In the genomic region with DNA sequence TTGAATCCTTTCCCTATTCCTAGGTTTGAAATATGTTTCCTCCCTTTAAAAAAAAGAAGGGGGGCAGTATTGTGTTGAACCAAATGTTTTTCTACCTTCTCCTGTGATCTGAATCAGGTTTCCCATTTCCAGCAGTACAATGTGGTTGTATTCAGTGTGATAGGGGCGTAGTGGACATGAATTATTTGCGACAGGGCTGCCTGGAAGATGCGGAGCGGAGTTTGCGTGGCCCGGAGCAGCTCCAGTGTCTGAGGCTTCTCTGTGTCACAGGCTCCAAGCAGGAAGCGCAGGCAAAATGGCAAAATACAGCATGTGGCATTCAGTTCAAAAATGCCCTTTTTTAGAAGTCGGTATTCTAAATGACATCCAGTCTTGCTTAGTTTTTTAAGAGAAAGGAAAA, we compare ENCODE assay signal across 8 cellular contexts.
A peak's percentile ranks its signal among the peaks of the same experiment; 100 is the strongest.
DNase-seq lines count a peak whose midpoint lies in the region; ATAC-seq, FAIRE-seq and TF ChIP-seq lines count a peak whose summit lies in the region.

No MANE protein-coding gene starts in this region.

- H3K36me3 ChIP-seq in GM06990 (ENCODE audit: control insufficient read depth, insufficient read depth, low read length): no peaks in the 10 kb centered on the region

- intact Hi-C loops in activated CD4-positive, alpha-beta T cell treated with anti-CD3 and anti-CD28 coated beads for 36 hours (cut with DNase I, micrococcal nuclease): loop anchor here (1.0 kb wide), 3 partner anchors 205 to 305 kb away; a partner anchor contains a TSS

- CTCF ChIA-PET in activated CD4-positive, alpha-beta T cell treated with anti-CD3 and anti-CD28 coated beads for 36 hours (lab: Charles Lee): interaction anchor here (0.6 kb wide), 1 partner anchor 81 kb away, joined by 4 read pairs; no protein-coding TSS in a partner anchor

- H3K27ac Mint-ChIP-seq in activated CD4-positive, alpha-beta T cell treated with anti-CD3 and anti-CD28 coated beads for 36 hours: peak overlapping the region; percentile 94

- H3K36me3 Mint-ChIP-seq in activated CD4-positive, alpha-beta T cell treated with anti-CD3 and anti-CD28 coated beads for 36 hours (ENCODE audit: low read depth): no peaks in the 10 kb centered on the region

- DNase-seq in GM06990 (ENCODE audit: extremely low read depth, insufficient read length) (peak; percentile 83), NCI-H446 treated with DMSO at 0.1 percent for 48 hours (lab: John Stamatoyannopoulos, UW) (peak; percentile 63), dedifferentiated amniotic fluid mesenchymal stem cell (ENCODE audit: extremely low spot score) (peak; percentile 86), left lobe of liver (ENCODE audit: low spot score) (peak; percentile 73), GM19239 (ENCODE audit: insufficient read length, low spot score) (no peak)
- peak; percentile 85 for DNase-seq in activated CD4-positive, alpha-beta T cell treated with anti-CD3 and anti-CD28 coated beads for 36 hours
- peak in 3 of 4 experiments; percentile 30 to 59 (median 44) for DNase-seq in stimulated activated CD4-positive, alpha-beta T cell treated with anti-CD3 and anti-CD28 coated beads, Interleukin-1b, Interleukin-23, amount 100 ng/mL, for 24 hours (ENCODE audit: low read depth in 4 of 4, low spot score in 1 of 4)

- FAIRE-seq in GM19239 (lab: Jason Lieb, UNC): no peak

- H3K4me1 Mint-ChIP-seq in activated CD4-positive, alpha-beta T cell treated with anti-CD3 and anti-CD28 coated beads for 36 hours: peaks cover 59% of the 10 kb centered on the region

- peak; percentile 37 for ATAC-seq in HG03280 (IDR thresholded peaks at IDR 0.05; ENCODE audit: unreplicated experiment)
- ATAC-seq in activated CD4-positive, alpha-beta T cell treated with anti-CD3 and anti-CD28 coated beads for 36 hours: peak; percentile 48
- ATAC-seq in left lobe of liver: peak; percentile 77

- no peaks in the 10 kb centered on the region for H3K27me3 ChIP-seq in GM06990 (replicated peaks; ENCODE audit: control insufficient read depth, insufficient read depth, low read length)

- H3K9me3 Mint-ChIP-seq in activated CD4-positive, alpha-beta T cell treated with anti-CD3 and anti-CD28 coated beads for 36 hours (ENCODE audit: low read depth): no peaks in the 10 kb centered on the region

- POLR2A ChIA-PET in activated CD4-positive, alpha-beta T cell treated with anti-CD3 and anti-CD28 coated beads for 36 hours (lab: Charles Lee): no interaction called here

- H3K4me3 ChIP-seq in GM06990 (replicated peaks; ENCODE audit: low read depth, low read length): peak overlapping the region; percentile 68

- peak overlapping the region; percentile 86 for H3K4me3 Mint-ChIP-seq in activated CD4-positive, alpha-beta T cell treated with anti-CD3 and anti-CD28 coated beads for 36 hours

- no peak for TF ChIP-seq CTCF in GM06990 (IDR thresholded peaks at IDR 0.05; ENCODE audit: insufficient read depth, low read length, poor library complexity, severe bottlenecking)

- no peaks in the 10 kb centered on the region for H3K27me3 Mint-ChIP-seq in activated CD4-positive, alpha-beta T cell treated with anti-CD3 and anti-CD28 coated beads for 36 hours
